ENCODE assay signal across 13 cellular contexts in genomic region chr6:144347447-144347758, GRCh38.
DNase-seq lines count a peak whose midpoint lies in the region; ATAC-seq and TF ChIP-seq lines count a peak whose summit lies in the region.
"Had no signal": no experiment of that assay in that cellular context is flagged by ENCODE, and none has a peak within 500 bp of the region (broad histone marks: within the 10 kb centered on the region; RNA-seq: fewer than 3 reads in every experiment).

No MANE protein-coding gene starts in this region.

- POLR2A ChIA-PET in activated CD4-positive, alpha-beta T cell treated with anti-CD3 and anti-CD28 coated beads for 36 hours (lab: Charles Lee), result interaction anchor here (0.9 kb wide), 1 partner anchor 21 kb away, joined by 6 read pairs; no protein-coding TSS in a partner anchor
- POLR2A ChIA-PET in Panc1 (lab: Charles Lee), result interaction anchor here (0.6 kb wide), 1 partner anchor 90 kb away, joined by 6 read pairs; no protein-coding TSS in a partner anchor

- H3K4me1 Mint-ChIP-seq in activated CD4-positive, alpha-beta T cell treated with anti-CD3 and anti-CD28 coated beads for 36 hours, result peaks cover 82% of the 10 kb centered on the region

- no peak for TF ChIP-seq CTCF in Panc1 (IDR thresholded peaks at IDR 0.05)

- ATAC-seq in activated CD4-positive, alpha-beta T cell treated with anti-CD3 and anti-CD28 coated beads for 36 hours, result no peak
- ATAC-seq in Panc1 (no peak; the same call in 1 of the 2 replicates), esophagus mucosa (no peak), GM19455 (IDR thresholded peaks at IDR 0.05; ENCODE audit: unreplicated experiment) (no peak)

- H3K4me3 ChIP-seq in Panc1 (ENCODE audit: low read depth in 2 of 2, low read length in 2 of 2) (no peak overlapping the region), skeletal muscle satellite cell (ENCODE audit: low read length) (no peak overlapping the region)
- H3K4me3 ChIP-seq in effector memory CD4-positive, alpha-beta T cell (ENCODE audit: insufficient read depth, low read depth, low read length, poor library complexity, severe bottlenecking), result no peak overlapping the region
- H3K4me3 ChIP-seq: cardiac muscle cell had no signal

- no peak overlapping the region for H3K9ac ChIP-seq in skeletal muscle satellite cell (ENCODE audit: low read depth, low read length)

- H3K4me3 Mint-ChIP-seq in activated CD4-positive, alpha-beta T cell treated with anti-CD3 and anti-CD28 coated beads for 36 hours, result peak overlapping the region; percentile 1

- peak overlapping the region; percentile 70 for H3K4me2 ChIP-seq in skeletal muscle satellite cell (ENCODE audit: low read length)

- H3K27me3 Mint-ChIP-seq in activated CD4-positive, alpha-beta T cell treated with anti-CD3 and anti-CD28 coated beads for 36 hours, result no peaks in the 10 kb centered on the region

- in situ Hi-C loops in Panc1 (cut with HindIII; ENCODE audit: low pct_unique_long_range_greater_than_20kb, low sequenced_read_pairs), result no loop called here

- H3K36me3 Mint-ChIP-seq in activated CD4-positive, alpha-beta T cell treated with anti-CD3 and anti-CD28 coated beads for 36 hours (ENCODE audit: low read depth), result peaks cover 13% of the 10 kb centered on the region

- H3K9me3 ChIP-seq in Panc1 (ENCODE audit: control insufficient read depth, insufficient read depth, low read depth, low read length) (no peaks in the 10 kb centered on the region), skeletal muscle satellite cell (replicated peaks; ENCODE audit: low read length) (no peaks in the 10 kb centered on the region)
- no peaks in the 10 kb centered on the region for H3K9me3 ChIP-seq in effector memory CD4-positive, alpha-beta T cell (ENCODE audit: control insufficient read depth, low read length)

- peak overlapping the region; percentile 91 for H3K27ac Mint-ChIP-seq in activated CD4-positive, alpha-beta T cell treated with anti-CD3 and anti-CD28 coated beads for 36 hours

- CTCF ChIA-PET in activated CD4-positive, alpha-beta T cell treated with anti-CD3 and anti-CD28 coated beads for 36 hours (lab: Charles Lee), result interaction anchor here (0.7 to 1.3 kb wide), 3 partner anchors 13 to 18 kb away, joined by 3 to 5 read pairs (median 3); no protein-coding TSS in a partner anchor
- CTCF ChIA-PET in Panc1 (lab: Charles Lee), result no interaction called here

- DNase-seq in activated CD4-positive, alpha-beta T cell treated with anti-CD3 and anti-CD28 coated beads for 36 hours, result no peak
- no peak for DNase-seq in activated CD4-positive, alpha-beta T cell treated with anti-CD3 and anti-CD28 coated beads for 48 hours
- DNase-seq in Panc1 (ENCODE audit: low read depth, low spot score), result no peak
- DNase-seq in effector memory CD4-positive, alpha-beta T cell, result no peak
- DNase-seq in HT-29 (ENCODE audit: low spot score), result no peak
- DNase-seq: activated CD4-positive, alpha-beta T cell treated with anti-CD3 and anti-CD28 coated beads for 1 hour; head of caudate nucleus; NCI-H1105; NK-92 treated with Interleukin-12 subunit alpha and Interleukin-12 subunit beta, amount 100 ng/mL, for 24 hours had no signal

- peak overlapping the region; percentile 44 for H3K27ac ChIP-seq in Panc1 (ENCODE audit: low read length)
- H3K27ac ChIP-seq in effector memory CD4-positive, alpha-beta T cell (ENCODE audit: insufficient read depth, low read length, poor library complexity, severe bottlenecking), result peak overlapping the region; percentile 60
- H3K27ac ChIP-seq: cardiac muscle cell had no signal

- BruUV-seq in Panc1 (replicated peaks; lab: Mats Ljungman, UMichigan), result no TSS peak

- intact Hi-C loops in activated CD4-positive, alpha-beta T cell treated with anti-CD3 and anti-CD28 coated beads for 36 hours (cut with DNase I, micrococcal nuclease), result loop anchor here in 1 of 2 experiments (10.0 kb wide), 1 partner anchor 1467 kb away; the partner anchor contains the start of gene FBXO30
- intact Hi-C loops in Panc1 (cut with micrococcal nuclease; ENCODE audit: unreplicated experiment), result no loop called here

- no peaks in the 10 kb centered on the region for H3K36me3 ChIP-seq in Panc1 (ENCODE audit: control insufficient read depth, insufficient read depth, low read length)
- H3K36me3 ChIP-seq in effector memory CD4-positive, alpha-beta T cell (ENCODE audit: control insufficient read depth, insufficient read depth, low read length), result no peaks in the 10 kb centered on the region
- H3K36me3 ChIP-seq in skeletal muscle satellite cell (ENCODE audit: insufficient read depth, low read length), result no peaks in the 10 kb centered on the region
- H3K36me3 ChIP-seq: cardiac muscle cell had no signal

- H3K4me1 ChIP-seq in Panc1 (ENCODE audit: control insufficient read depth, insufficient read depth, low read length) (peaks cover 54% of the 10 kb centered on the region), skeletal muscle satellite cell (ENCODE audit: control insufficient read depth, insufficient read depth, low read length) (peaks cover 36% of the 10 kb centered on the region)
- peaks cover 52% of the 10 kb centered on the region for H3K4me1 ChIP-seq in effector memory CD4-positive, alpha-beta T cell (ENCODE audit: control insufficient read depth, insufficient read depth, low read length, poor library complexity, severe bottlenecking)

- H3K27me3 ChIP-seq in Panc1 (ENCODE audit: control insufficient read depth, insufficient read depth, low read length), result no peaks in the 10 kb centered on the region
- H3K27me3 ChIP-seq in effector memory CD4-positive, alpha-beta T cell (replicated peaks; ENCODE audit: control insufficient read depth, insufficient read depth, low read length, poor library complexity, severe bottlenecking), result no peaks in the 10 kb centered on the region
- H3K27me3 ChIP-seq in skeletal muscle satellite cell (ENCODE audit: control insufficient read depth, insufficient read depth, low read length), result no peaks in the 10 kb centered on the region
- H3K27me3 ChIP-seq: cardiac muscle cell had no signal

- H3K9me3 Mint-ChIP-seq in activated CD4-positive, alpha-beta T cell treated with anti-CD3 and anti-CD28 coated beads for 36 hours (ENCODE audit: low read depth), result peaks cover 7% of the 10 kb centered on the region
